In the genomic region with DNA sequence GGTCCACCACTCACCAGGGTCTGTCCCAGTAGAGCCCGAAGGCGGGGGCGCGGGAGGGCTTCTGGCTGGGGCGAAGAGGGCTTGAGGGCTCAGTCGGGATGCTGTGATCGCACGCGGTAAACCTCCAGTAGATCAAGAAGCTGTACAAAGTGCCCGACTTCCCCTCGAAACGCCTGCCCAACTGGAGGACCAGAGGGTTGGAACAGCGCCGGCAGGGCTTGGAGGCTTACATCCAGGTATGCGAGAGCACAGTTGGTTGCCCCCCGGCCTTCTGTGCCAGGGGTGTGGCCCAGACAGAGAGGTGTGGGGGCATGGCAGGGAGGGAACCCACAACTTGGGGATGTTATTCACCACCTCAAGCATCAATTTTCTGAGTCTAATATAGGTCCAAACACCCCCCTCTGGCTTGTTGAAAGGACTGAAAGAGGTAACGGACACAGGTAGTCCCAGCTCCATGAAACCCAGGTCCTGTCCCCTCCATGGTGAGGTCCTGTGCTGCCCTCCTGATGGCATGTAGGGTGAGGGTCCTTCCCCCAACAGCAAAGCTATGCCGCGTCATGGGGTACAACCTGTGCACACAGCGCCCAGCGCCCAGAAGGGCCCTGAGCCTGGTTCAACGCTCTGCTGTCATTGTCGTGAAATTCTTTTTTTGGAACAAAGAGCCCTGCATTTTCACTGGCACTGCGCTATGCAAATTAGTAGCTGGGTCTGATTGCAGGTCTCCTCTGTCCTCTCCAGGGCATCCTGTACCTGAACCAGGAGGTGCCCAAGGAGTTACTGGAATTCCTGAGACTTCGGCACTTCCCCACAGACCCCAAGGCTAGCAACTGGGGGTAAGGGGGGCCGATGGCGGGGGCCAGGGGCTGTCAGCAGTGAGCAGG, we compare ENCODE assay signal across 8 cellular contexts. TPM values are rescaled to one million over a fixed set of nuclear protein-coding genes. Genes with fewer than 3 reads are reported as not detected.
A peak's percentile ranks its signal among the peaks of the same experiment; 100 is the strongest.
DNase-seq lines count a peak whose midpoint lies in the region; ATAC-seq and TF ChIP-seq lines count a peak whose summit lies in the region.

No MANE protein-coding gene starts in this region.

- no peaks in the 10 kb centered on the region for H4K20me1 ChIP-seq in PC-3 (ENCODE audit: low read length)

- peak overlapping the region; percentile 86 for H3K4me2 ChIP-seq in PC-3 (ENCODE audit: low read length)

- H3K27me3 ChIP-seq in PC-3 (ENCODE audit: low read length), result peaks cover 10% of the 10 kb centered on the region
- H3K27me3 ChIP-seq in rectal smooth muscle tissue (ENCODE audit: control insufficient read depth, insufficient read depth, low read length), result peaks cover 8% of the 10 kb centered on the region

- TF ChIP-seq CTCF in PC-3 (conservative IDR thresholded peaks at IDR 0.05; ENCODE audit: low read depth, low read length) (no peak), epithelial cell of proximal tubule (conservative IDR thresholded peaks at IDR 0.05; ENCODE audit: low read depth, low read length) (no peak)

- H3K79me2 ChIP-seq in PC-3 (ENCODE audit: low read length), result no peaks in the 10 kb centered on the region

- no peaks in the 10 kb centered on the region for H3K9me3 ChIP-seq in PC-3 (ENCODE audit: low read length)

- POLR2A ChIA-PET in PC-3 (lab: Charles Lee; ENCODE audit: unreplicated experiment), result no interaction called here

- no peaks in the 10 kb centered on the region for H3F3A ChIP-seq in PC-3 (ENCODE audit: low read length, unreplicated experiment)

- H3K9me2 ChIP-seq in PC-3 (replicated peaks; ENCODE audit: low read length), result no peaks in the 10 kb centered on the region

- no TSS peak for BruUV-seq in PC-3 (replicated peaks; lab: Mats Ljungman, UMichigan)

- H3K36me3 ChIP-seq in PC-3 (ENCODE audit: low read depth, low read length) (peaks cover 15% of the 10 kb centered on the region), rectal smooth muscle tissue (ENCODE audit: control insufficient read depth, insufficient read depth, low read length) (peaks cover 20% of the 10 kb centered on the region)

- H2AFZ ChIP-seq in PC-3 (ENCODE audit: low read length), result peak overlapping the region; percentile 73

- DNase-seq in NCI-H510A treated with DMSO at 0.1 percent for 48 hours (lab: John Stamatoyannopoulos, UW) (peak; percentile 3), NCI-H510A (lab: John Stamatoyannopoulos, UW) (no peak), PC-3 (no peak), epithelial cell of proximal tubule (ENCODE audit: low read depth) (no peak)
- DNase-seq in stimulated activated naive CD4-positive, alpha-beta T cell treated with Interleukin-2 at 50 U/mL for 16 hours (lab: John Stamatoyannopoulos, UW), result no peak
- DNase-seq in stimulated activated CD4-positive, alpha-beta T cell treated with anti-CD3 and anti-CD28 coated beads, Interleukin-12 subunit alpha, Interleukin-12 subunit beta, amount 100 ng/mL, for 4 hours, result no peak

- ATAC-seq in GM21717 (IDR thresholded peaks at IDR 0.05; ENCODE audit: unreplicated experiment), result peak; percentile 17
- ATAC-seq in PC-3, result 0 out of 2 replicates have a peak, but pooled peaks have one; percentile 2

- CTCF ChIA-PET in PC-3 (lab: Charles Lee), result interaction anchor here (0.5 kb wide), 1 partner anchor 59 kb away, joined by 3 read pairs; a partner anchor contains a TSS

- H3K27ac ChIP-seq in PC-3 (ENCODE audit: low read length), result no peak overlapping the region
- no peak overlapping the region for H3K27ac ChIP-seq in rectal smooth muscle tissue (ENCODE audit: low read depth, low read length)

- H3K4me3 ChIP-seq in PC-3 (ENCODE audit: low read length) (peak overlapping the region; percentile 62), epithelial cell of proximal tubule (ENCODE audit: low read depth, low read length) (peak overlapping the region; percentile 67), rectal smooth muscle tissue (ENCODE audit: low read length) (peak overlapping the region; percentile 46)

- H3K9ac ChIP-seq in PC-3 (ENCODE audit: low read length) (no peak overlapping the region), rectal smooth muscle tissue (ENCODE audit: low read length) (no peak overlapping the region)

- intact Hi-C loops in PC-3 (cut with micrococcal nuclease), result loop anchor here (5.0 kb wide), 1 partner anchor 55 kb away; a partner anchor contains a TSS

- H3K4me1 ChIP-seq in PC-3 (ENCODE audit: insufficient read depth, low read length) (no peaks in the 10 kb centered on the region; the same call in 1 of the 2 replicates), rectal smooth muscle tissue (ENCODE audit: control insufficient read depth, insufficient read depth, low read length) (peaks cover 4% of the 10 kb centered on the region)

RNA-seq across cellular contexts. Expression of a gene that starts 1.2 kb away (rescaled TPM):
- total RNA-seq in PC-3 (2014; rRNA removed) (0.77 TPM in 1 of 2 replicates, not detected in the other), epithelial cell of proximal tubule (0.86 and 1.2 TPM in 2 replicates)

RNA-seq across cellular contexts. Expression of a gene that starts 10.1 kb away (rescaled TPM):
- 410 and 450 TPM in 2 replicates for total RNA-seq in PC-3 (2014; rRNA removed)
- 515 and 693 TPM in 2 replicates for total RNA-seq in epithelial cell of proximal tubule

RNA-seq across cellular contexts. Expression of a gene that starts 57.0 kb away (rescaled TPM):
- total RNA-seq in PC-3 (2014; rRNA removed) (24.3 and 62.3 TPM in 2 replicates), epithelial cell of proximal tubule (15.3 and 25.7 TPM in 2 replicates)

RNA-seq across cellular contexts. Expression of a gene that starts 59.1 kb away (rescaled TPM):
- total RNA-seq in PC-3 (2014; rRNA removed), result 83.7 and 92.4 TPM in 2 replicates
- 92.3 and 101 TPM in 2 replicates for total RNA-seq in epithelial cell of proximal tubule
